Comparison of ENCODE assay signal across 12 cellular contexts in genomic region chr6:48111575-48111974, GRCh38. TPM values are rescaled to one million over a fixed set of nuclear protein-coding genes. Genes with fewer than 3 reads are reported as not detected.
A peak's percentile ranks its signal among the peaks of the same experiment; 100 is the strongest.
DNase-seq lines count a peak whose midpoint lies in the region; ATAC-seq and TF ChIP-seq lines count a peak whose summit lies in the region.
"Had no signal": no experiment of that assay in that cellular context is flagged by ENCODE, and none has a peak within 500 bp of the region (broad histone marks: within the 10 kb centered on the region; RNA-seq: fewer than 3 reads in every experiment).

No MANE protein-coding gene starts in this region.

- H3K27ac Mint-ChIP-seq in type B pancreatic cell = peak overlapping the region; percentile 95
- H3K27ac Mint-ChIP-seq in activated T-helper 1 cell treated with anti-CD3 and anti-CD28 coated beads, Interleukin-12 subunit alpha, Interleukin-12 subunit beta, Interleukin-2, Interleukin-4 antibody, amounts not matched to agents 30 ng/mL and 10 ng/mL and 1 ng/mL, durations not matched to agents 14 hours and 24 hours and 36 hours = no peak overlapping the region
- H3K27ac Mint-ChIP-seq: CD4-positive, alpha-beta memory T cell had no signal

- H3K4me1 Mint-ChIP-seq in type B pancreatic cell (ENCODE audit: unreplicated experiment) = peaks cover 21% of the 10 kb centered on the region
- no peaks in the 10 kb centered on the region for H3K4me1 Mint-ChIP-seq in activated T-helper 1 cell treated with anti-CD3 and anti-CD28 coated beads, Interleukin-12 subunit alpha, Interleukin-12 subunit beta, Interleukin-2, Interleukin-4 antibody, amounts not matched to agents 30 ng/mL and 10 ng/mL and 1 ng/mL, durations not matched to agents 14 hours and 24 hours and 36 hours (ENCODE audit: low read depth)
- H3K4me1 Mint-ChIP-seq: CD4-positive, alpha-beta memory T cell had no signal

- no peaks in the 10 kb centered on the region for H3K36me3 Mint-ChIP-seq in type B pancreatic cell
- no peaks in the 10 kb centered on the region for H3K36me3 Mint-ChIP-seq in activated T-helper 1 cell treated with anti-CD3 and anti-CD28 coated beads, Interleukin-12 subunit alpha, Interleukin-12 subunit beta, Interleukin-2, Interleukin-4 antibody, amounts not matched to agents 30 ng/mL and 10 ng/mL and 1 ng/mL, durations not matched to agents 14 hours and 24 hours and 36 hours (ENCODE audit: low read depth)
- H3K36me3 Mint-ChIP-seq: CD4-positive, alpha-beta memory T cell had no signal

- intact Hi-C loops in activated T-helper 1 cell treated with anti-CD3 and anti-CD28 coated beads, Interleukin-12 subunit alpha, Interleukin-12 subunit beta, Interleukin-2, Interleukin-4 antibody, amounts not matched to agents 30 ng/mL and 10 ng/mL and 1 ng/mL, durations not matched to agents 14 hours and 24 hours and 36 hours (cut with micrococcal nuclease) = no loop called here

- TF ChIP-seq CTCF in epithelial cell of esophagus (IDR thresholded peaks at IDR 0.05; ENCODE audit: insufficient read depth, low read depth, low read length, missing control alignments) = no peak
- TF ChIP-seq CTCF in type B pancreatic cell (conservative IDR thresholded peaks at IDR 0.05) = no peak

- H3K9me3 Mint-ChIP-seq in type B pancreatic cell = no peaks in the 10 kb centered on the region
- no peaks in the 10 kb centered on the region for H3K9me3 Mint-ChIP-seq in activated T-helper 1 cell treated with anti-CD3 and anti-CD28 coated beads, Interleukin-12 subunit alpha, Interleukin-12 subunit beta, Interleukin-2, Interleukin-4 antibody, amounts not matched to agents 30 ng/mL and 10 ng/mL and 1 ng/mL, durations not matched to agents 14 hours and 24 hours and 36 hours

- H3K4me3 Mint-ChIP-seq in type B pancreatic cell = peak overlapping the region; percentile 93
- H3K4me3 Mint-ChIP-seq in activated T-helper 1 cell treated with anti-CD3 and anti-CD28 coated beads, Interleukin-12 subunit alpha, Interleukin-12 subunit beta, Interleukin-2, Interleukin-4 antibody, amounts not matched to agents 30 ng/mL and 10 ng/mL and 1 ng/mL, durations not matched to agents 14 hours and 24 hours and 36 hours = no peak overlapping the region
- H3K4me3 Mint-ChIP-seq: CD4-positive, alpha-beta memory T cell had no signal

- no peak for ATAC-seq in HG03520 (IDR thresholded peaks at IDR 0.05; ENCODE audit: unreplicated experiment)

- H3K27me3 Mint-ChIP-seq in type B pancreatic cell = no peaks in the 10 kb centered on the region
- no peaks in the 10 kb centered on the region for H3K27me3 Mint-ChIP-seq in activated T-helper 1 cell treated with anti-CD3 and anti-CD28 coated beads, Interleukin-12 subunit alpha, Interleukin-12 subunit beta, Interleukin-2, Interleukin-4 antibody, amounts not matched to agents 30 ng/mL and 10 ng/mL and 1 ng/mL, durations not matched to agents 14 hours and 24 hours and 36 hours (ENCODE audit: insufficient read depth)
- H3K27me3 Mint-ChIP-seq: CD4-positive, alpha-beta memory T cell had no signal

- peak; percentile 29 for DNase-seq in NCI-H1105 treated with DMSO at 0.1 percent for 48 hours (lab: John Stamatoyannopoulos, UW)
- DNase-seq in NCI-H1105 (lab: John Stamatoyannopoulos, UW) = no peak
- peak; percentile 9 for DNase-seq in NCI-H510A (lab: John Stamatoyannopoulos, UW)
- DNase-seq in epithelial cell of esophagus (ENCODE audit: low read depth) = peak; percentile 30
- no peak for DNase-seq in type B pancreatic cell (ENCODE audit: extremely low spot score, unreplicated experiment)
- DNase-seq in activated T-helper 1 cell treated with anti-CD3 and anti-CD28 coated beads, Interleukin-12 subunit alpha, Interleukin-12 subunit beta, Interleukin-2, Interleukin-4 antibody, amounts not matched to agents 30 ng/mL and 10 ng/mL and 1 ng/mL, durations not matched to agents 14 hours and 24 hours and 36 hours (ENCODE audit: low spot score) = no peak
- DNase-seq in GF-D8 (lab: John Stamatoyannopoulos, UW) = no peak
- DNase-seq: activated CD4-positive, CD25-positive, alpha-beta regulatory T cell; activated T-cell treated with anti-CD3 and anti-CD28 coated beads, Interleukin-2, amount 50 U/mL, for 1 hour; CD4-positive, alpha-beta memory T cell; Karpas-422 had no signal

- H3K4me3 ChIP-seq in epithelial cell of esophagus (ENCODE audit: low read length) = peak overlapping the region; percentile 83

RNA-seq across cellular contexts. Expression of gene PTCHD4, which starts 0.6 kb away (rescaled TPM):
- total RNA-seq in type B pancreatic cell (ENCODE audit: low replicate concordance) = 3.4 and 4.6 TPM in 2 replicates
- total RNA-seq in activated T-helper 1 cell treated with anti-CD3 and anti-CD28 coated beads, Interleukin-12 subunit alpha, Interleukin-12 subunit beta, Interleukin-2, Interleukin-4 antibody, amounts not matched to agents 30 ng/mL and 10 ng/mL and 1 ng/mL, durations not matched to agents 14 hours and 24 hours and 36 hours = not detected in 2 replicates
- total RNA-seq: CD4-positive, alpha-beta memory T cell had no signal

Comparison
In these comparisons a context has a peak if more than half of its experiments do, and no peak if none do; other contexts are left out.
1. DNase-seq: peak in NCI-H1105 treated with DMSO at 0.1 percent for 48 hours (single experiment), NCI-H510A (single experiment) and epithelial cell of esophagus (single experiment); none in NCI-H1105 (single experiment), type B pancreatic cell (single experiment), activated T-helper 1 cell treated with anti-CD3 and anti-CD28 coated beads, Interleukin-12 subunit alpha, Interleukin-12 subunit beta, Interleukin-2, Interleukin-4 antibody, amounts not matched to agents 30 ng/mL and 10 ng/mL and 1 ng/mL, durations not matched to agents 14 hours and 24 hours and 36 hours (single experiment) and GF-D8 (single experiment).